10 cellular contexts compared by ENCODE assay signal in genomic region chr10:22911889-22912762, GRCh38. TPM values are rescaled to one million over a fixed set of nuclear protein-coding genes. Genes with fewer than 3 reads are reported as not detected.
DNase-seq lines count a peak whose midpoint lies in the region; ATAC-seq, FAIRE-seq and TF ChIP-seq lines count a peak whose summit lies in the region.
"Had no signal": no experiment of that assay in that cellular context is flagged by ENCODE, and none has a peak within 500 bp of the region (broad histone marks: within the 10 kb centered on the region; RNA-seq: fewer than 3 reads in every experiment).

No MANE protein-coding gene starts in this region.

- POLR2A ChIA-PET in K562 (lab: Yijun Ruan, JAX): interaction anchor here (1.4 kb wide), 1 partner anchor 16 kb away, joined by 7 read pairs; the partner anchor contains the start of gene ARMC3
- POLR2A ChIA-PET in Caco-2 (lab: Charles Lee): no interaction called here
- POLR2A ChIA-PET in naive thymus-derived CD4-positive, alpha-beta T cell (lab: Charles Lee): no interaction called here

- in situ Hi-C loops in K562 (cut with MboI): no loop called here

- no peaks in the 10 kb centered on the region for H3K79me2 ChIP-seq in K562 (ENCODE audit: control insufficient read depth, insufficient read depth, low read length)

- H3K36me3 Mint-ChIP-seq in natural killer cell treated with Interleukin-12 subunit alpha and Interleukin-12 subunit beta and Interleukin-15 and Interleukin-18, amount 100 ng/mL, for 72 hours: peaks cover 21% of the 10 kb centered on the region
- no peaks in the 10 kb centered on the region for H3K36me3 Mint-ChIP-seq in Caco-2 (ENCODE audit: insufficient read depth, unreplicated experiment)
- peaks cover 3 to 14% (median 12%) of the 10 kb centered on the region in 5 donors for H3K36me3 Mint-ChIP-seq in naive thymus-derived CD4-positive, alpha-beta T cell

- DNase-seq in HT-29 (ENCODE audit: low spot score) (peak; percentile 27), NCI-H2227 (lab: John Stamatoyannopoulos, UW; ENCODE audit: unreplicated experiment) (peak; percentile 78), K562 (ENCODE audit: extremely low read depth in 1 of 4, low spot score in 3 of 4) (peak in 1 of 4 experiments; percentile 59), Caco-2 (no peak)
- DNase-seq in natural killer cell treated with Interleukin-12 subunit alpha and Interleukin-12 subunit beta and Interleukin-15 and Interleukin-18, amount 100 ng/mL, for 72 hours (ENCODE audit: low spot score): no peak
- DNase-seq in naive thymus-derived CD4-positive, alpha-beta T cell: no peak
- DNase-seq: tibial artery had no signal

- peak in 1 of 2 experiments; percentile 57; a peak in 2 of 4 replicates for TF ChIP-seq RAD21 in K562 (CRISPR knock-in tag; conservative IDR thresholded peaks at IDR 0.05 in 1 of 2, IDR thresholded peaks at IDR 0.05 in 1 of 2)

- H3K27me3 Mint-ChIP-seq in natural killer cell treated with Interleukin-12 subunit alpha and Interleukin-12 subunit beta and Interleukin-15 and Interleukin-18, amount 100 ng/mL, for 72 hours: no peaks in the 10 kb centered on the region
- no peaks in the 10 kb centered on the region for H3K27me3 Mint-ChIP-seq in Caco-2 (ENCODE audit: insufficient read depth, unreplicated experiment)
- no peaks in the 10 kb centered on the region for H3K27me3 Mint-ChIP-seq in naive thymus-derived CD4-positive, alpha-beta T cell

- no peak overlapping the region for H3K9ac ChIP-seq in K562 (ENCODE audit: insufficient read depth in 1 of 2, low read depth in 2 of 2, low read length in 2 of 2)

- H3K27ac ChIP-seq in K562 (ENCODE audit: extremely low read depth, low read depth, low read length): peak overlapping the region; percentile 24; the same call in 1 of the 3 replicates
- no peak overlapping the region for H3K27ac ChIP-seq in naive thymus-derived CD4-positive, alpha-beta T cell (ENCODE audit: low read depth, low read length)
- H3K27ac ChIP-seq: tibial artery had no signal

- no peak overlapping the region for H3K4me3 ChIP-seq in K562
- no peak overlapping the region for H3K4me3 ChIP-seq in Caco-2 (ENCODE audit: low read depth, low read length)
- no peak overlapping the region for H3K4me3 ChIP-seq in naive thymus-derived CD4-positive, alpha-beta T cell (ENCODE audit: low read length)
- H3K4me3 ChIP-seq: tibial artery had no signal

- H3K36me3 ChIP-seq in K562 (ENCODE audit: control insufficient read depth, insufficient read depth, low read length) (no peaks in the 10 kb centered on the region), Caco-2 (ENCODE audit: control insufficient read depth, insufficient read depth, low read length) (no peaks in the 10 kb centered on the region)
- no peaks in the 10 kb centered on the region for H3K36me3 ChIP-seq in naive thymus-derived CD4-positive, alpha-beta T cell (ENCODE audit: control insufficient read depth in 2 of 3, insufficient read depth in 3 of 3, low read length in 3 of 3)
- H3K36me3 ChIP-seq: tibial artery had no signal

- H3K4me3 Mint-ChIP-seq in natural killer cell treated with Interleukin-12 subunit alpha and Interleukin-12 subunit beta and Interleukin-15 and Interleukin-18, amount 100 ng/mL, for 72 hours: no peak overlapping the region
- H3K4me3 Mint-ChIP-seq in Caco-2 (ENCODE audit: unreplicated experiment): no peak overlapping the region
- no peak overlapping the region for H3K4me3 Mint-ChIP-seq in naive thymus-derived CD4-positive, alpha-beta T cell

- TF ChIP-seq CTCF in K562 (IDR thresholded peaks at IDR 0.05 in 2 of 3, conservative IDR thresholded peaks at IDR 0.05 in 1 of 3; ENCODE audit: insufficient read depth in 2 of 3, low read depth in 1 of 3, low read length in 3 of 3): peak in 1 of 3 experiments; percentile 30; a peak in 2 of 6 replicates
- no peak for TF ChIP-seq CTCF in Caco-2 (IDR thresholded peaks at IDR 0.05; ENCODE audit: insufficient read depth in 1 of 2, low read depth in 1 of 2, low read length in 1 of 2, severe bottlenecking in 1 of 2, unreplicated experiment in 1 of 2)

- H3K4me1 Mint-ChIP-seq in natural killer cell treated with Interleukin-12 subunit alpha and Interleukin-12 subunit beta and Interleukin-15 and Interleukin-18, amount 100 ng/mL, for 72 hours (ENCODE audit: low read depth in 2 of 2): peaks cover 16 to 23% of the 10 kb centered on the region in 2 donors
- H3K4me1 Mint-ChIP-seq in Caco-2 (ENCODE audit: low read depth, unreplicated experiment): no peaks in the 10 kb centered on the region
- peaks cover 0 to 12% (median 0%) of the 10 kb centered on the region in 7 donors for H3K4me1 Mint-ChIP-seq in naive thymus-derived CD4-positive, alpha-beta T cell

- no peaks in the 10 kb centered on the region for H4K20me1 ChIP-seq in K562 (replicated peaks; ENCODE audit: control insufficient read depth, insufficient read depth, low read length)

- no TSS peak for BruUV-seq in K562 (replicated peaks; lab: Mats Ljungman, UMichigan)
- BruUV-seq in Caco-2 (replicated peaks; lab: Mats Ljungman, UMichigan): no TSS peak

- intact Hi-C loops in K562 (cut with micrococcal nuclease) (no loop called here), Caco-2 (cut with micrococcal nuclease; ENCODE audit: unreplicated experiment) (no loop called here)
- intact Hi-C loops in naive thymus-derived CD4-positive, alpha-beta T cell (cut with micrococcal nuclease): no loop called here

- WGBS in K562 (ENCODE audit: insufficient coverage, low coverage, missing lambda C conversion rate): 29% methylated on average over 10 of the region's 10 CpGs

- no peak for FAIRE-seq in K562 (lab: Jason Lieb, UNC)
- FAIRE-seq: keratinocyte had no signal

- H3K9me3 Mint-ChIP-seq in natural killer cell treated with Interleukin-12 subunit alpha and Interleukin-12 subunit beta and Interleukin-15 and Interleukin-18, amount 100 ng/mL, for 72 hours: peaks cover 2% of the 10 kb centered on the region
- peaks cover 29% of the 10 kb centered on the region for H3K9me3 Mint-ChIP-seq in Caco-2 (ENCODE audit: unreplicated experiment)
- H3K9me3 Mint-ChIP-seq in naive thymus-derived CD4-positive, alpha-beta T cell: peaks cover 10 to 45% (median 24%) of the 10 kb centered on the region in 11 donors

- H3K9me3 ChIP-seq in K562 (replicated peaks; ENCODE audit: control insufficient read depth, insufficient read depth, low read depth, low read length) (no peaks in the 10 kb centered on the region; the same call in 1 of the 2 replicates), Caco-2 (peaks cover 21% of the 10 kb centered on the region)
- H3K9me3 ChIP-seq in naive thymus-derived CD4-positive, alpha-beta T cell (ENCODE audit: control insufficient read depth in 2 of 3, low read length in 3 of 3): peaks cover 0 to 10% (median 0%) of the 10 kb centered on the region in 3 experiments

- no peak for TF ChIP-seq POLR2A in K562 (conservative IDR thresholded peaks at IDR 0.05)

- no peaks in the 10 kb centered on the region for H3K27me3 ChIP-seq in K562 (ENCODE audit: control insufficient read depth in 2 of 2, insufficient read depth in 2 of 2, low read length in 2 of 2)
- H3K27me3 ChIP-seq in Caco-2 (replicated peaks; ENCODE audit: control insufficient read depth, insufficient read depth, low read length): no peaks in the 10 kb centered on the region
- H3K27me3 ChIP-seq in naive thymus-derived CD4-positive, alpha-beta T cell (ENCODE audit: control insufficient read depth in 2 of 2, insufficient read depth in 2 of 2, low read length in 2 of 2): no peaks in the 10 kb centered on the region
- H3K27me3 ChIP-seq: tibial artery had no signal

- no peaks in the 10 kb centered on the region for H3K9me1 ChIP-seq in K562 (ENCODE audit: control insufficient read depth, insufficient read depth, low read length)

- CTCF ChIA-PET in K562 (lab: Yijun Ruan, JAX; ENCODE audit: low intra/inter-chr PET ratio) (no interaction called here), Caco-2 (lab: Charles Lee) (no interaction called here)
- CTCF ChIA-PET in naive thymus-derived CD4-positive, alpha-beta T cell (lab: Charles Lee): no interaction called here

- H3K4me1 ChIP-seq in K562 (replicated peaks in 1 of 2; ENCODE audit: control insufficient read depth in 2 of 2, insufficient read depth in 2 of 2, low read length in 2 of 2) (no peaks in the 10 kb centered on the region; a peak in 1 of 5 replicates), Caco-2 (no peaks in the 10 kb centered on the region)
- peaks cover 0 to 6% of the 10 kb centered on the region in 2 donors for H3K4me1 ChIP-seq in naive thymus-derived CD4-positive, alpha-beta T cell (ENCODE audit: control insufficient read depth in 2 of 2, insufficient read depth in 2 of 2, low read length in 2 of 2)
- H3K4me1 ChIP-seq: tibial artery had no signal

- ATAC-seq in K562 (peak; percentile 65), GM18868 (IDR thresholded peaks at IDR 0.05; ENCODE audit: unreplicated experiment) (no peak), GM21723 (IDR thresholded peaks at IDR 0.05; ENCODE audit: unreplicated experiment) (no peak)
- ATAC-seq in natural killer cell treated with Interleukin-12 subunit alpha and Interleukin-12 subunit beta and Interleukin-15 and Interleukin-18, amount 100 ng/mL, for 72 hours: no peak
- no peak for ATAC-seq in naive thymus-derived CD4-positive, alpha-beta T cell

- peak overlapping the region; percentile 53 for H2AFZ ChIP-seq in K562 (ENCODE audit: low read depth, low read length)

- peak overlapping the region; percentile 46 to 51 for H3K27ac Mint-ChIP-seq in natural killer cell treated with Interleukin-12 subunit alpha and Interleukin-12 subunit beta and Interleukin-15 and Interleukin-18, amount 100 ng/mL, for 72 hours
- H3K27ac Mint-ChIP-seq in Caco-2 (ENCODE audit: unreplicated experiment): no peak overlapping the region
- no peak overlapping the region for H3K27ac Mint-ChIP-seq in naive thymus-derived CD4-positive, alpha-beta T cell

- no peak for TF ChIP-seq EP300 in K562 (IDR thresholded peaks at IDR 0.05; ENCODE audit: low read length)

- H3K4me2 ChIP-seq in K562 (ENCODE audit: insufficient read depth, low read length): no peak overlapping the region

RNA-seq across cellular contexts. Expression of gene ARMC3, which starts 15.7 kb away (rescaled TPM):
- total RNA-seq in HT-29 (2014; rRNA removed; shearing (Covaris generic)): not detected in 2 replicates
- 0.35 and 1.0 TPM in 2 replicates for total RNA-seq in K562 (2011; cell fraction: chromatin; rRNA removed; ENCODE audit: low replicate concordance)
- 0.33 TPM in 1 of 2 replicates, not detected in the other for total RNA-seq in K562 (2011; cell fraction: nucleolus; rRNA removed)
- 0.51 and 0.69 TPM in 2 replicates for total RNA-seq in K562 (2011; cell fraction: nucleoplasm; rRNA removed)
- total RNA-seq in K562 (2014; rRNA removed) (0.45 and 0.77 TPM in 2 replicates), K562 (2014; rRNA removed; fragmentation: Illumina TruSeq; extraction: Trizol) (0.38 and 0.62 TPM in 2 replicates), K562 (2015; rRNA removed; fragmentation: Illumina TruSeq; extraction: Trizol) (0.30 and 0.33 TPM in 2 replicates), K562 (2021) (0.35 and 0.58 TPM in 2 replicates), Caco-2 (2022) (0.61 and 1.4 TPM in 2 replicates)
- polyA plus RNA-seq in K562 (2011; rRNA removed) (0.20 and 0.54 TPM in 2 replicates), K562 (2014; fragmentation: Illumina TruSeq; extraction: Trizol) (0.86 and 1.3 TPM in 2 replicates), K562 (2014; fragmentation: Nextera tagmentation; extraction: Ambion mirVana) (under 1 TPM; 0.56 to 0.89 TPM), K562 (2014; rRNA removed) (0.22 and 1.1 TPM in 2 replicates)
- 0.07 and 0.15 TPM in 2 replicates for polyA plus RNA-seq in K562 (2011; cell fraction: cytosol; rRNA removed)
- polyA plus RNA-seq in K562 (2011; cell fraction: nucleus; rRNA removed): 0.24 and 0.67 TPM in 2 replicates
- polyA plus RNA-seq in K562 (2012): 0.47 and 0.53 TPM in 2 replicates
- 0.69 and 0.77 TPM in 2 replicates for polyA minus RNA-seq in K562 (2011; rRNA and poly(A)+ RNA removed)
- 1.8 TPM in 1 of 2 replicates, not detected in the other for polyA minus RNA-seq in K562 (2011; cell fraction: cytosol; rRNA and poly(A)+ RNA removed)
- polyA minus RNA-seq in K562 (2011; cell fraction: nucleus; rRNA and poly(A)+ RNA removed): 0.27 and 0.33 TPM in 2 replicates
- not detected for total RNA-seq in natural killer cell treated with Interleukin-12 subunit alpha and Interleukin-12 subunit beta and Interleukin-15 and Interleukin-18, amount 100 ng/mL, for 72 hours
- total RNA-seq in naive thymus-derived CD4-positive, alpha-beta T cell: not detected
- not detected for polyA plus RNA-seq in naive thymus-derived CD4-positive, alpha-beta T cell
- polyA plus RNA-seq: keratinocyte had no signal

Comparison
In these comparisons a context has a peak if more than half of its experiments do, and no peak if none do; other contexts are left out.
1. DNase-seq: peak in HT-29 (single experiment) and NCI-H2227 (single experiment); none in natural killer cell treated with Interleukin-12 subunit alpha and Interleukin-12 subunit beta and Interleukin-15 and Interleukin-18, amount 100 ng/mL, for 72 hours (single experiment), Caco-2 (0 of 2) and naive thymus-derived CD4-positive, alpha-beta T cell (0 of 9).
2. H3K27ac Mint-ChIP-seq: peak in natural killer cell treated with Interleukin-12 subunit alpha and Interleukin-12 subunit beta and Interleukin-15 and Interleukin-18, amount 100 ng/mL, for 72 hours (2 of 2); none in Caco-2 (single experiment) and naive thymus-derived CD4-positive, alpha-beta T cell (0 of 9).